ENCODE assay signal across 9 cellular contexts in genomic region chr17:31269597-31269996, GRCh38. TPM values are rescaled to one million over a fixed set of nuclear protein-coding genes. Genes with fewer than 3 reads are reported as not detected.
DNase-seq lines count a peak whose midpoint lies in the region; ATAC-seq, FAIRE-seq and TF ChIP-seq lines count a peak whose summit lies in the region.
"Had no signal": no experiment of that assay in that cellular context is flagged by ENCODE, and none has a peak within 500 bp of the region (broad histone marks: within the 10 kb centered on the region; RNA-seq: fewer than 3 reads in every experiment).

No MANE protein-coding gene starts in this region.

- peak overlapping the region; percentile 51 for H3K27ac Mint-ChIP-seq in Caco-2 (ENCODE audit: unreplicated experiment)
- peak overlapping the region; percentile 84 for H3K27ac Mint-ChIP-seq in neural progenitor cell

- H3K36me3 Mint-ChIP-seq in Caco-2 (ENCODE audit: insufficient read depth, unreplicated experiment) (peaks cover 59% of the 10 kb centered on the region), neural progenitor cell (peaks cover 42% of the 10 kb centered on the region)

- H3K27me3 ChIP-seq in Caco-2 (replicated peaks; ENCODE audit: control insufficient read depth, insufficient read depth, low read length) (no peaks in the 10 kb centered on the region), esophagus muscularis mucosa (no peaks in the 10 kb centered on the region), neural progenitor cell (no peaks in the 10 kb centered on the region)

- WGBS in esophagus muscularis mucosa: 45% methylated on average over 1 of the region's 1 CpG

- H2AFZ ChIP-seq in neural progenitor cell (replicated peaks): no peak overlapping the region

- H4K20me1 ChIP-seq in neural progenitor cell (ENCODE audit: low read depth): no peaks in the 10 kb centered on the region

- FAIRE-seq in GM12891 (lab: Jason Lieb, UNC): no peak

- H3K9me3 Mint-ChIP-seq in Caco-2 (ENCODE audit: unreplicated experiment) (no peaks in the 10 kb centered on the region), neural progenitor cell (no peaks in the 10 kb centered on the region)

- H3K4me3 Mint-ChIP-seq in Caco-2 (ENCODE audit: unreplicated experiment): no peak overlapping the region
- no peak overlapping the region for H3K4me3 Mint-ChIP-seq in neural progenitor cell

- H3K9ac ChIP-seq in neural progenitor cell: no peak overlapping the region

- H3K4me3 ChIP-seq in Caco-2 (ENCODE audit: low read depth, low read length) (no peak overlapping the region), esophagus muscularis mucosa (no peak overlapping the region), neural progenitor cell (no peak overlapping the region)
- H3K4me3 ChIP-seq: skin epidermis had no signal

- no peak overlapping the region for H3K4me2 ChIP-seq in neural progenitor cell

- H3K4me1 Mint-ChIP-seq in Caco-2 (ENCODE audit: low read depth, unreplicated experiment) (peaks cover 12% of the 10 kb centered on the region), neural progenitor cell (peaks cover 12% of the 10 kb centered on the region)

- H3K27ac ChIP-seq in esophagus muscularis mucosa (replicated peaks in 1 of 4): peak overlapping the region in 3 of 4 donors; percentile 12 to 16 (median 15)
- H3K27ac ChIP-seq in neural progenitor cell: peak overlapping the region; percentile 61

- POLR2A ChIA-PET in Caco-2 (lab: Charles Lee): no interaction called here

- H3K36me3 ChIP-seq in Caco-2 (ENCODE audit: control insufficient read depth, insufficient read depth, low read length): no peaks in the 10 kb centered on the region
- peaks cover 0 to 64% (median 21%) of the 10 kb centered on the region in 4 donors for H3K36me3 ChIP-seq in esophagus muscularis mucosa
- peaks cover 10% of the 10 kb centered on the region for H3K36me3 ChIP-seq in neural progenitor cell

- ATAC-seq in GM21529 (IDR thresholded peaks at IDR 0.05; ENCODE audit: unreplicated experiment): no peak

- no peaks in the 10 kb centered on the region for H3K9me3 ChIP-seq in Caco-2
- no peaks in the 10 kb centered on the region for H3K9me3 ChIP-seq in esophagus muscularis mucosa
- no peaks in the 10 kb centered on the region for H3K9me3 ChIP-seq in neural progenitor cell (ENCODE audit: low read depth)

- DNase-seq in Caco-2 (peak; percentile 53 to 62), RKO (ENCODE audit: low spot score) (peak; percentile 49), esophagus muscularis mucosa (ENCODE audit: extremely low spot score) (no peak), neural progenitor cell (ENCODE audit: low spot score) (peak; percentile 28), GM12891 (ENCODE audit: insufficient read length, low spot score) (no peak), NCI-H446 treated with DMSO at 0.1 percent for 48 hours (lab: John Stamatoyannopoulos, UW) (no peak)
- DNase-seq in stimulated activated CD4-positive, alpha-beta T cell treated with anti-CD3 and anti-CD28 coated beads, Interleukin-4, amount 100 ng/mL, for 24 hours: no peak

- BruUV-seq in Caco-2 (replicated peaks; lab: Mats Ljungman, UMichigan): no TSS peak

- CTCF ChIA-PET in Caco-2 (lab: Charles Lee): interaction anchor here (0.6 kb wide), 1 partner anchor 320 kb away, joined by 5 read pairs; no protein-coding TSS in a partner anchor

- H3K4me1 ChIP-seq in Caco-2: peaks cover 15% of the 10 kb centered on the region
- H3K4me1 ChIP-seq in esophagus muscularis mucosa: peaks cover 13 to 37% (median 25%) of the 10 kb centered on the region in 4 donors
- no peaks in the 10 kb centered on the region for H3K4me1 ChIP-seq in neural progenitor cell

- no peaks in the 10 kb centered on the region for H3K79me2 ChIP-seq in neural progenitor cell (ENCODE audit: low read depth)

- TF ChIP-seq CTCF in Caco-2 (IDR thresholded peaks at IDR 0.05; ENCODE audit: insufficient read depth in 1 of 2, low read depth in 1 of 2, low read length in 1 of 2, severe bottlenecking in 1 of 2, unreplicated experiment in 1 of 2): no peak
- no peak for TF ChIP-seq CTCF in esophagus muscularis mucosa (IDR thresholded peaks at IDR 0.05)
- no peak for TF ChIP-seq CTCF in neural progenitor cell (IDR thresholded peaks at IDR 0.05)

- TF ChIP-seq EP300 in esophagus muscularis mucosa (IDR thresholded peaks at IDR 0.05): no peak

- intact Hi-C loops in Caco-2 (cut with micrococcal nuclease; ENCODE audit: unreplicated experiment): loop anchor here (2.0 to 10.0 kb wide), 2 partner anchors 23 to 105 kb away; no protein-coding TSS in a partner anchor
- intact Hi-C loops in esophagus muscularis mucosa (cut with DNase I): no loop called here

- H3F3A ChIP-seq in neural progenitor cell (ENCODE audit: low read depth): no peaks in the 10 kb centered on the region

- H3K27me3 Mint-ChIP-seq in Caco-2 (ENCODE audit: insufficient read depth, unreplicated experiment) (no peaks in the 10 kb centered on the region), neural progenitor cell (ENCODE audit: insufficient read depth, low read depth) (no peaks in the 10 kb centered on the region)

- TF ChIP-seq POLR2A in esophagus muscularis mucosa (IDR thresholded peaks at IDR 0.05; ENCODE audit: low read depth): no peak
- no peak for TF ChIP-seq POLR2A in GM12891 (IDR thresholded peaks at IDR 0.05; ENCODE audit: low read depth, low read length)

TF ChIP-seq in GM12891, 5 proteins besides CTCF, POLR2A, EP300 and RAD21:
- TF ChIP-seq PAX5 (IDR thresholded peaks at IDR 0.05; ENCODE audit: insufficient read depth, low read length, severe bottlenecking): no peak
- TF ChIP-seq POU2F2 (IDR thresholded peaks at IDR 0.05; ENCODE audit: low read depth, low read length): no peak
- no peak for TF ChIP-seq SPI1 (IDR thresholded peaks at IDR 0.05; ENCODE audit: low read depth, low read length)
- TF ChIP-seq TAF1 (IDR thresholded peaks at IDR 0.05; ENCODE audit: low read depth, low read length): no peak
- TF ChIP-seq POLR2AphosphoS5 (IDR thresholded peaks at IDR 0.05; ENCODE audit: low read depth, low read length): no peak

RNA-seq across cellular contexts. Expression of gene OMG, which starts 27.4 kb away (rescaled TPM):
- total RNA-seq in Caco-2 (2022) (not detected in 2 replicates), esophagus muscularis mucosa (1 to 10 TPM in 1 of 4 donors, under 1 TPM in 1, not detected in 2; 0.66 to 1.1 TPM), neural progenitor cell (ENCODE audit: low replicate concordance) (not detected in 2 replicates)
- polyA plus RNA-seq in GM12891 (2012; ENCODE audit: low read depth, missing spikeins): 0.53 TPM

RNA-seq across cellular contexts. Expression of gene EVI2B, which starts 44.3 kb away (rescaled TPM):
- total RNA-seq in Caco-2 (2022) (not detected in 2 replicates), esophagus muscularis mucosa (10 to 100 TPM in 2 of 4 donors, 1 to 10 TPM in 2; 4.3 to 14.2 (median 7.9) TPM), neural progenitor cell (ENCODE audit: low replicate concordance) (not detected in 2 replicates)
- polyA plus RNA-seq in GM12891 (2012; ENCODE audit: low read depth, missing spikeins): 56.8 TPM

RNA-seq across cellular contexts. Expression of gene EVI2A, which starts 51.8 kb away (rescaled TPM):
- total RNA-seq in Caco-2 (2022): not detected in 2 replicates
- total RNA-seq in esophagus muscularis mucosa: 10 to 100 TPM in 1 of 4 donors, 1 to 10 TPM in 3; 2.5 to 10.6 (median 4.3) TPM
- not detected in 2 replicates for total RNA-seq in neural progenitor cell (ENCODE audit: low replicate concordance)
- 14.6 TPM for polyA plus RNA-seq in GM12891 (2012; ENCODE audit: low read depth, missing spikeins)

Comparison
In these comparisons a context has a peak if more than half of its experiments do, and no peak if none do; other contexts are left out.
1. DNase-seq: peak in Caco-2 (2 of 2), RKO (single experiment) and neural progenitor cell (single experiment); none in esophagus muscularis mucosa (single experiment), GM12891 (single experiment), NCI-H446 treated with DMSO at 0.1 percent for 48 hours (single experiment) and stimulated activated CD4-positive, alpha-beta T cell treated with anti-CD3 and anti-CD28 coated beads, Interleukin-4, amount 100 ng/mL, for 24 hours (single experiment).